ENCODE assay signal across 13 cellular contexts in genomic region chr15:68384451-68385239, GRCh38. TPM values are rescaled to one million over a fixed set of nuclear protein-coding genes. Genes with fewer than 3 reads are reported as not detected.
A peak's percentile ranks its signal among the peaks of the same experiment; 100 is the strongest.
DNase-seq lines count a peak whose midpoint lies in the region; FAIRE-seq and TF ChIP-seq lines count a peak whose summit lies in the region.
"Had no signal": no experiment of that assay in that cellular context is flagged by ENCODE, and none has a peak within 500 bp of the region (broad histone marks: within the 10 kb centered on the region; RNA-seq: fewer than 3 reads in every experiment).

No MANE protein-coding gene starts in this region.

- DNase-seq in activated CD8-positive, alpha-beta memory T cell treated with anti-CD3 and anti-CD28 coated beads for 24 hours = peak; percentile 41
- no peak for DNase-seq in activated CD8-positive, alpha-beta memory T cell treated with anti-CD3 and anti-CD28 coated beads, Interleukin-2, amount 50 U/mL, for 4 hours
- DNase-seq in bronchial epithelial cell (ENCODE audit: low read depth) = peak; percentile 40
- DNase-seq in kidney tubule cell (ENCODE audit: low spot score) = peak; percentile 9
- peak; percentile 79 for DNase-seq in urothelium cell line (ENCODE audit: low spot score)
- no peak for DNase-seq in NAMALWA (ENCODE audit: low spot score)
- no peak for DNase-seq in CD1c-positive myeloid dendritic cell (ENCODE audit: extremely low spot score)
- no peak for DNase-seq in 8988T
- DNase-seq: activated CD4-positive, alpha-beta T cell treated with anti-CD3 and anti-CD28 coated beads, Interleukin-2, amount 50 U/mL, for 4 hours; gastrocnemius medialis; NCI-H69; thyroid gland had no signal

- no peak overlapping the region for H3K4me3 ChIP-seq in bronchial epithelial cell (ENCODE audit: low read depth, low read length)
- H3K4me3 ChIP-seq: gastrocnemius medialis, thyroid gland had no signal

- FAIRE-seq in bronchial epithelial cell (lab: Jason Lieb, UNC) (no peak), urothelium cell line (lab: Jason Lieb, UNC) (peak; percentile 27)

- H3K27me3 ChIP-seq in bronchial epithelial cell (ENCODE audit: control insufficient read depth, insufficient read depth, low read length) = peaks cover 5% of the 10 kb centered on the region
- H3K27me3 ChIP-seq: thyroid gland had no signal

- H3K36me3 ChIP-seq in bronchial epithelial cell (ENCODE audit: control insufficient read depth, insufficient read depth, low read length) = no peaks in the 10 kb centered on the region
- H3K36me3 ChIP-seq: gastrocnemius medialis, thyroid gland had no signal

- no peak for TF ChIP-seq CTCF in bronchial epithelial cell (IDR thresholded peaks at IDR 0.05; ENCODE audit: insufficient read depth, low read length, severe bottlenecking)

RNA-seq across cellular contexts. Expression of gene ITGA11, which starts 47.3 kb away (rescaled TPM):
- 0.53 TPM in 1 of 2 replicates, not detected in the other for total RNA-seq in bronchial epithelial cell
- total RNA-seq: B cell had no signal

Comparison
In these comparisons a context has a peak if more than half of its experiments do, and no peak if none do; other contexts are left out.
1. DNase-seq: peak in activated CD8-positive, alpha-beta memory T cell treated with anti-CD3 and anti-CD28 coated beads for 24 hours (single experiment), bronchial epithelial cell (single experiment), kidney tubule cell (single experiment) and urothelium cell line (single experiment); none in activated CD8-positive, alpha-beta memory T cell treated with anti-CD3 and anti-CD28 coated beads, Interleukin-2, amount 50 U/mL, for 4 hours (single experiment), NAMALWA (single experiment), CD1c-positive myeloid dendritic cell (single experiment) and 8988T (single experiment).